1 cellular context compared by ENCODE assay signal in genomic region chr12:111775205-111776193, GRCh38.
TF ChIP-seq lines count a peak whose summit lies in the region.

No MANE protein-coding gene starts in this region.

TF ChIP-seq in K562, 482 proteins besides CTCF, POLR2A, EP300 and RAD21 (continued from another document and continues in another):
- TF ChIP-seq ZNF511 (CRISPR knock-in tag; IDR thresholded peaks at IDR 0.05) (no peak), IRF1 (CRISPR knock-in tag; IDR thresholded peaks at IDR 0.05; ENCODE audit: borderline replicate concordance) (no peak), CLOCK (CRISPR knock-in tag; IDR thresholded peaks at IDR 0.05; ENCODE audit: borderline replicate concordance) (no peak), ZNF398 (CRISPR knock-in tag; IDR thresholded peaks at IDR 0.05) (no peak), BRCA1 (IDR thresholded peaks at IDR 0.05) (no peak), BRCA1 (CRISPR knock-in tag; IDR thresholded peaks at IDR 0.05) (no peak), STAT6 (CRISPR knock-in tag; IDR thresholded peaks at IDR 0.05) (no peak), ZBTB1 (CRISPR knock-in tag; IDR thresholded peaks at IDR 0.05; ENCODE audit: borderline replicate concordance, low read depth) (no peak), FOXA1 (IDR thresholded peaks at IDR 0.05; ENCODE audit: borderline replicate concordance) (no peak), ZFP30 (CRISPR knock-in tag; IDR thresholded peaks at IDR 0.05; ENCODE audit: borderline replicate concordance) (no peak), OTX1 (CRISPR knock-in tag; IDR thresholded peaks at IDR 0.05) (no peak), C11orf30 (IDR thresholded peaks at IDR 0.05; ENCODE audit: low read depth) (no peak), ATF6 (CRISPR knock-in tag; IDR thresholded peaks at IDR 0.05) (no peak), ZNF507 (tag; conservative IDR thresholded peaks at IDR 0.05) (no peak), ZBTB9 (CRISPR knock-in tag; IDR thresholded peaks at IDR 0.05) (no peak), RBM22 (IDR thresholded peaks at IDR 0.05; ENCODE audit: low read depth, low read length, poor library complexity, severe bottlenecking) (no peak), BRD4 (IDR thresholded peaks at IDR 0.05) (0 out of 2 replicates have a peak, but pooled peaks have one; percentile 44), TAF1 (IDR thresholded peaks at IDR 0.05; ENCODE audit: control insufficient read depth, extremely low read depth, insufficient read depth, low read length, severe bottlenecking) (peak; percentile 54), MCM3 (IDR thresholded peaks at IDR 0.05) (no peak), JUND (IDR thresholded peaks at IDR 0.05; ENCODE audit: borderline replicate concordance, low read depth, low read length) (no peak), JUND (tag; IDR thresholded peaks at IDR 0.05; ENCODE audit: borderline replicate concordance, low read depth, low read length) (peak; percentile 57; the same call in 2 of the 3 replicates), FOXA3 (CRISPR knock-in tag; conservative IDR thresholded peaks at IDR 0.05 in 1 of 2, IDR thresholded peaks at IDR 0.05 in 1 of 2) (peak; percentile 71 to 86), NCOA2 (IDR thresholded peaks at IDR 0.05; ENCODE audit: partially characterized antibody in 2 of 2) (no peak), RUNX1 (IDR thresholded peaks at IDR 0.05; ENCODE audit: low read depth) (no peak), HMG20B (CRISPR knock-in tag; IDR thresholded peaks at IDR 0.05) (no peak), THRA (IDR thresholded peaks at IDR 0.05) (no peak), NFYB (IDR thresholded peaks at IDR 0.05; ENCODE audit: extremely low read depth, insufficient read length) (no peak), ZFX (CRISPR knock-in tag; IDR thresholded peaks at IDR 0.05) (peak; percentile 91), ZNF79 (CRISPR knock-in tag; IDR thresholded peaks at IDR 0.05; ENCODE audit: low read depth) (no peak), ERF (CRISPR knock-in tag; IDR thresholded peaks at IDR 0.05) (0 out of 2 replicates have a peak, but pooled peaks have one; percentile 13), THAP7 (CRISPR knock-in tag; IDR thresholded peaks at IDR 0.05) (no peak), CCAR2 (IDR thresholded peaks at IDR 0.05; ENCODE audit: low read depth, low read length) (no peak), KDM5B (IDR thresholded peaks at IDR 0.05; ENCODE audit: insufficient replicate concordance, low read depth, low read length) (peak; percentile 52), SMAD4 (CRISPR knock-in tag; conservative IDR thresholded peaks at IDR 0.05) (peak; percentile 78), EHMT2 (IDR thresholded peaks at IDR 0.05) (no peak), FOS (IDR thresholded peaks at IDR 0.05; ENCODE audit: extremely low read depth, insufficient read length) (no peak), TAF7 (tag; IDR thresholded peaks at IDR 0.05) (peak; percentile 57; the same call in 1 of the 2 replicates), HIVEP1 (CRISPR knock-in tag; IDR thresholded peaks at IDR 0.05) (no peak), ARID3B (CRISPR knock-in tag; IDR thresholded peaks at IDR 0.05; ENCODE audit: borderline replicate concordance) (no peak), ELF1 (tag; IDR thresholded peaks at IDR 0.05) (peak; percentile 73), ELF4 (CRISPR knock-in tag; IDR thresholded peaks at IDR 0.05) (0 out of 2 replicates have a peak, but pooled peaks have one; percentile 11)
